8 cellular contexts compared by ENCODE assay signal in genomic region chr6:16130932-16131387, GRCh38. TPM values are rescaled to one million over a fixed set of nuclear protein-coding genes. Genes with fewer than 3 reads are reported as not detected.
DNase-seq lines count a peak whose midpoint lies in the region; ATAC-seq lines count a peak whose summit lies in the region.

No MANE protein-coding gene starts in this region.

- H3K9ac ChIP-seq in SK-N-MC (ENCODE audit: insufficient read length) = peak overlapping the region; percentile 92

- peak; percentile 17 for DNase-seq in NK-92 treated with Interleukin-12 subunit alpha and Interleukin-12 subunit beta, amount 100 ng/mL, for 24 hours (lab: John Stamatoyannopoulos, UW)
- DNase-seq in NK-92 (lab: John Stamatoyannopoulos, UW; ENCODE audit: unreplicated experiment) = no peak
- peak; percentile 79 for DNase-seq in HT-29 (ENCODE audit: low spot score)
- no peak for DNase-seq in SK-N-MC (ENCODE audit: low read depth, low spot score)
- peak; percentile 68 for DNase-seq in dedifferentiated amniotic fluid mesenchymal stem cell (ENCODE audit: extremely low spot score)
- DNase-seq in left lobe of liver (ENCODE audit: low spot score) = no peak
- DNase-seq in substantia nigra (lab: John Stamatoyannopoulos, UW) = peak in 4 of 49 donors; percentile 10 to 51 (median 28)

- peaks cover 51% of the 10 kb centered on the region for H3K36me3 ChIP-seq in SK-N-MC (ENCODE audit: insufficient read depth, low read length)

- no peaks in the 10 kb centered on the region for H3K9me3 ChIP-seq in SK-N-MC (ENCODE audit: low read depth, low read length)

- H3K4me3 ChIP-seq in SK-N-MC = peak overlapping the region; percentile 79

- H3K27ac ChIP-seq in SK-N-MC (peak overlapping the region; percentile 92), substantia nigra (ENCODE audit: low read depth, low read length, poor library complexity, severe bottlenecking) (peak overlapping the region; percentile 97)

- ATAC-seq in GM21515 (IDR thresholded peaks at IDR 0.05; ENCODE audit: unreplicated experiment) (peak; percentile 63), left lobe of liver (peak; percentile 28)

RNA-seq across cellular contexts. Expression of gene MYLIP, which starts 2.1 kb away (rescaled TPM):
- total RNA-seq in HT-29 (2014; rRNA removed; shearing (Covaris generic)) = 16.3 and 26.0 TPM in 2 replicates
- total RNA-seq in left lobe of liver = 3.1 TPM

Comparison
In these comparisons a context has a peak if more than half of its experiments do, and no peak if none do; other contexts are left out.
1. DNase-seq: peak in NK-92 treated with Interleukin-12 subunit alpha and Interleukin-12 subunit beta, amount 100 ng/mL, for 24 hours (single experiment), HT-29 (single experiment) and dedifferentiated amniotic fluid mesenchymal stem cell (single experiment); none in NK-92 (single experiment), SK-N-MC (single experiment) and left lobe of liver (single experiment).